In the genomic region with DNA sequence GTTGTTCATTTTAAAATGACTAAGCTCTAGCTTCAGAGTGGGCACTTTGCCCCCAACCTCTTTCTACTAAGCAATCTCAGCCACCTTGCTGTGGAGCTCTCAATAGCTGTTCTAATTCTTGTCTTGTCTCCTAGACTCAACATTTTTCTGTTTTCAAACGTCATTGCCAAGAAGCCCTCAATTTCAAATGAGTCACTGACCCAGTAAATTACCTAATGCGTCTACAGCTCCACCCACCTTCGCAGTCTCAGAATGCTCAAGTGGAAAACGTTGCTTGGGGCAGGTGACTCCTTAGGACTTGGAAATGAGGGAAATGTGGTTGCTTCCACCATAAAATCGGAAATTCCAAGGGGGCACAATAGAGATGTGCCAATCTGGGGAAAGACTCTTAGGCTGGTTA, we compare ENCODE assay signal across 11 cellular contexts. TPM values are rescaled to one million over a fixed set of nuclear protein-coding genes. Genes with fewer than 3 reads are reported as not detected.
DNase-seq lines count a peak whose midpoint lies in the region; ATAC-seq and TF ChIP-seq lines count a peak whose summit lies in the region.
"Had no signal": no experiment of that assay in that cellular context is flagged by ENCODE, and none has a peak within 500 bp of the region (broad histone marks: within the 10 kb centered on the region; RNA-seq: fewer than 3 reads in every experiment).

No MANE protein-coding gene starts in this region.

- H3K9me1 ChIP-seq in IMR-90 (ENCODE audit: insufficient read depth, low read length) = no peaks in the 10 kb centered on the region

- no peak overlapping the region for H3K4me2 ChIP-seq in IMR-90 (ENCODE audit: low read depth, low read length)
- H3K4me2 ChIP-seq in mammary epithelial cell (ENCODE audit: insufficient read depth, low read depth, low read length) = no peak overlapping the region
- no peak overlapping the region for H3K4me2 ChIP-seq in mesendoderm (ENCODE audit: low read length)

- H2AK5ac ChIP-seq in IMR-90 (ENCODE audit: low read depth, low read length) = no peak overlapping the region
- no peak overlapping the region for H2AK5ac ChIP-seq in mesendoderm (ENCODE audit: low read length)

- CTCF ChIA-PET in IMR-90 (lab: Yijun Ruan, JAX) (no interaction called here), mammary epithelial cell (lab: Charles Lee; ENCODE audit: low non-redundant PET) (no interaction called here)

- H3K18ac ChIP-seq in IMR-90 (ENCODE audit: low read depth, low read length) = no peak overlapping the region
- no peak overlapping the region for H3K18ac ChIP-seq in mesendoderm (ENCODE audit: low read length)

- H3K9me3 ChIP-seq in IMR-90 (ENCODE audit: control insufficient read depth, insufficient read depth, low read length) (no peaks in the 10 kb centered on the region), mammary epithelial cell (replicated peaks; ENCODE audit: insufficient read depth, low read length) (no peaks in the 10 kb centered on the region)

- intact Hi-C loops in IMR-90 (cut with micrococcal nuclease) (no loop called here), mammary epithelial cell (cut with micrococcal nuclease) (no loop called here)

- dilution Hi-C loops in IMR-90 (cut with HindIII; ENCODE audit: low sequenced_read_pairs, unreplicated experiment) (no loop called here), mammary epithelial cell (cut with HindIII; ENCODE audit: low sequenced_read_pairs) (no loop called here)

- H4K8ac ChIP-seq in IMR-90 (ENCODE audit: low read depth in 2 of 2, low read length in 2 of 2) (no peak overlapping the region), mesendoderm (ENCODE audit: low read depth, low read length) (no peak overlapping the region)

- H3K79me2 ChIP-seq in mammary epithelial cell (ENCODE audit: insufficient read depth, low read length) (no peaks in the 10 kb centered on the region), mesendoderm (ENCODE audit: control insufficient read depth, insufficient read depth, low read length) (no peaks in the 10 kb centered on the region)

- POLR2A ChIA-PET in IMR-90 (lab: Charles Lee; ENCODE audit: unreplicated experiment) = no interaction called here

- no peaks in the 10 kb centered on the region for H3K36me3 ChIP-seq in IMR-90 (ENCODE audit: control insufficient read depth, insufficient read depth, low read length)
- no peaks in the 10 kb centered on the region for H3K36me3 ChIP-seq in mammary epithelial cell (ENCODE audit: insufficient read depth, low read length)
- H3K36me3 ChIP-seq in mesendoderm (ENCODE audit: control insufficient read depth, insufficient read depth, low read length) = no peaks in the 10 kb centered on the region

- H3K4me1 ChIP-seq in IMR-90 (ENCODE audit: control insufficient read depth, insufficient read depth, low read length) = no peaks in the 10 kb centered on the region
- H3K4me1 ChIP-seq in mammary epithelial cell (ENCODE audit: insufficient read depth, low read length) = no peaks in the 10 kb centered on the region
- no peaks in the 10 kb centered on the region for H3K4me1 ChIP-seq in mesendoderm (ENCODE audit: control insufficient read depth, low read depth, low read length)

- no peak for TF ChIP-seq RAD21 in IMR-90 (IDR thresholded peaks at IDR 0.05; ENCODE audit: low read length)

- H3K9ac ChIP-seq in IMR-90 (ENCODE audit: low read depth, low read length) (no peak overlapping the region), mammary epithelial cell (ENCODE audit: insufficient read depth, low read length) (no peak overlapping the region), mesendoderm (ENCODE audit: low read length) (no peak overlapping the region)

- H2BK15ac ChIP-seq in IMR-90 (ENCODE audit: low read depth, low read length) (no peak overlapping the region), mesendoderm (replicated peaks; ENCODE audit: low read depth) (no peak overlapping the region)

- H4K5ac ChIP-seq in IMR-90 (ENCODE audit: low read depth, low read length) (no peak overlapping the region), mesendoderm (ENCODE audit: low read length) (no peak overlapping the region)

- H3K56ac ChIP-seq in IMR-90 (ENCODE audit: extremely low read depth, insufficient read depth, low read length) (no peak overlapping the region), mesendoderm (ENCODE audit: low read length) (no peak overlapping the region)

- no peak overlapping the region for H2BK20ac ChIP-seq in IMR-90 (ENCODE audit: low read depth, low read length)

- H2AK9ac ChIP-seq in IMR-90 (replicated peaks; ENCODE audit: low read depth, low read length, poor library complexity) = no peak overlapping the region

- no peak overlapping the region for H3K23ac ChIP-seq in IMR-90 (ENCODE audit: low read depth, low read length)
- H3K23ac ChIP-seq in mesendoderm (ENCODE audit: low read length) = no peak overlapping the region

- DNase-seq in Caki2 (ENCODE audit: low read depth) (peak; percentile 40), IMR-90 (peak; percentile 28), mammary epithelial cell (peak; percentile 84), mesendoderm (peak; percentile 45), NCI-H510A (lab: John Stamatoyannopoulos, UW) (no peak), SIG-M5 treated with dmso at 0.1 percent for 504 hours (lab: John Stamatoyannopoulos, UW; ENCODE audit: unreplicated experiment) (no peak)
- no peak for DNase-seq in activated CD8-positive, alpha-beta memory T cell treated with anti-CD3 and anti-CD28 coated beads, Interleukin-2, amount 50 U/mL, for 48 hours
- DNase-seq: activated naive CD8-positive, alpha-beta T cell treated with anti-CD3 and anti-CD28 coated beads, Interleukin-2, amount 50 U/mL, for 24 hours; dorsolateral prefrontal cortex; T-helper 1 cell had no signal

- H3K27me3 ChIP-seq in IMR-90 (ENCODE audit: control insufficient read depth, insufficient read depth, low read length) (peaks cover 9% of the 10 kb centered on the region), mammary epithelial cell (ENCODE audit: insufficient read depth, low read length) (no peaks in the 10 kb centered on the region), mesendoderm (ENCODE audit: insufficient read depth, low read length, poor library complexity) (no peaks in the 10 kb centered on the region)
- H3K27me3 ChIP-seq: dorsolateral prefrontal cortex had no signal

- no peak for ATAC-seq in IMR-90 (ENCODE audit: low read depth)
- ATAC-seq in GM21360 (IDR thresholded peaks at IDR 0.05; ENCODE audit: unreplicated experiment) = no peak
- ATAC-seq: activated naive CD8-positive, alpha-beta T cell treated with anti-CD3 and anti-CD28 coated beads, Interleukin-2, amount 50 U/mL, for 24 hours had no signal

- WGBS in IMR-90 (ENCODE audit: extremely low coverage in 2 of 2, insufficient read length in 1 of 2), 2 experiments = 43% methylated on average over 3 of the region's 5 CpGs; no CpG with 5 or more reads in 1 of the 2 experiments
- WGBS in mammary epithelial cell (ENCODE audit: low coverage, missing lambda C conversion rate) = 3% methylated on average over 4 of the region's 5 CpGs
- no CpG with 5 or more reads among the region's 5 CpGs for WGBS in mesendoderm (ENCODE audit: extremely low coverage, insufficient coverage, low lambda C conversion rate)

- BruUV-seq in IMR-90 (replicated peaks; lab: Mats Ljungman, UMichigan) (no TSS peak), mammary epithelial cell (replicated peaks; lab: Mats Ljungman, UMichigan) (no TSS peak)

- H2AFZ ChIP-seq in IMR-90 (replicated peaks; ENCODE audit: low read length, poor library complexity) = no peak overlapping the region
- no peak overlapping the region for H2AFZ ChIP-seq in mammary epithelial cell (ENCODE audit: low read depth, low read length)

- TF ChIP-seq CTCF in IMR-90 (conservative IDR thresholded peaks at IDR 0.05; ENCODE audit: low read depth, low read length) (no peak), mammary epithelial cell (conservative IDR thresholded peaks at IDR 0.05 in 1 of 2, IDR thresholded peaks at IDR 0.05 in 1 of 2; ENCODE audit: extremely low read depth in 1 of 2, insufficient read depth in 1 of 2, low read depth in 1 of 2, low read length in 2 of 2) (no peak)

- H4K91ac ChIP-seq in IMR-90 (ENCODE audit: insufficient read depth, low read depth, low read length) = no peak overlapping the region

- no peak overlapping the region for H3K4me3 ChIP-seq in IMR-90 (ENCODE audit: insufficient read depth, low read depth, low read length)
- no peak overlapping the region for H3K4me3 ChIP-seq in mammary epithelial cell (replicated peaks in 1 of 3; ENCODE audit: insufficient read depth in 1 of 3, low read depth in 2 of 3, low read length in 3 of 3)
- no peak overlapping the region for H3K4me3 ChIP-seq in mesendoderm (ENCODE audit: low read length)
- H3K4me3 ChIP-seq: dorsolateral prefrontal cortex had no signal

- H2BK120ac ChIP-seq in IMR-90 (ENCODE audit: low read depth, low read length) = no peak overlapping the region
- no peak overlapping the region for H2BK120ac ChIP-seq in mesendoderm (ENCODE audit: low read depth, low read length)

- H3K27ac ChIP-seq in IMR-90 (ENCODE audit: insufficient read depth, low read length) (no peak overlapping the region), mammary epithelial cell (ENCODE audit: insufficient read depth, low read depth, low read length) (no peak overlapping the region), mesendoderm (ENCODE audit: low read depth, low read length) (no peak overlapping the region)
- H3K27ac ChIP-seq: dorsolateral prefrontal cortex had no signal

- H2BK5ac ChIP-seq in IMR-90 (ENCODE audit: low read depth, low read length, poor library complexity, severe bottlenecking) (no peak overlapping the region), mesendoderm (ENCODE audit: low read length) (no peak overlapping the region)

- H3K14ac ChIP-seq in IMR-90 (replicated peaks; ENCODE audit: low read depth, low read length) = no peak overlapping the region

- H3K4ac ChIP-seq in IMR-90 (ENCODE audit: low read depth, low read length) (no peak overlapping the region), mesendoderm (ENCODE audit: low read depth, low read length) (no peak overlapping the region)

- TF ChIP-seq POLR2A in IMR-90 (IDR thresholded peaks at IDR 0.05; ENCODE audit: low read depth, low read length) = no peak

- in situ Hi-C loops in Caki2 (cut with HindIII; ENCODE audit: low pct_unique_long_range_greater_than_20kb, low sequenced_read_pairs) (no loop called here), IMR-90 (cut with MboI; ENCODE audit: low sequenced_read_pairs) (no loop called here), mammary epithelial cell (cut with MboI; ENCODE audit: low sequenced_read_pairs in 2 of 2) (no loop called here)

- H3K79me1 ChIP-seq in IMR-90 (ENCODE audit: low read depth in 1 of 2, low read length in 2 of 2) (no peaks in the 10 kb centered on the region), mesendoderm (ENCODE audit: low read length) (no peaks in the 10 kb centered on the region)

- H4K20me1 ChIP-seq in IMR-90 (ENCODE audit: insufficient read depth, low read length) (no peaks in the 10 kb centered on the region), mammary epithelial cell (ENCODE audit: insufficient read depth, low read length) (no peaks in the 10 kb centered on the region)

RNA-seq across cellular contexts. Expression of gene ING2, which starts 59.0 kb away (rescaled TPM):
- 19.7 and 22.8 TPM in 2 replicates for total RNA-seq in Caki2 (2014; rRNA removed; shearing (Covaris generic); ENCODE audit: low replicate concordance)
- total RNA-seq in IMR-90 (2012; rRNA removed) (2.5 and 9.7 TPM in 2 replicates), mammary epithelial cell (10 to 100 TPM in 1 of 2 donors, 1 to 10 TPM in 1; 4.8 to 16.6 TPM)
- polyA plus RNA-seq in IMR-90 (2012; rRNA removed) (7.3 and 9.5 TPM in 2 replicates), mammary epithelial cell (8.6 TPM)
- polyA plus RNA-seq in IMR-90 (2012; cell fraction: cytosol; rRNA removed) = 6.3 and 10.1 TPM in 2 replicates
- 1.6 and 3.2 TPM in 2 replicates for polyA plus RNA-seq in IMR-90 (2012; cell fraction: nucleus; rRNA removed; ENCODE audit: low replicate concordance)
- polyA minus RNA-seq in mammary epithelial cell = 7.9 TPM
- 17.0 TPM for polyA plus RNA-seq in mesendoderm (2013, experiment 1 of 2)
- 19.0 TPM for polyA plus RNA-seq in mesendoderm (2013, experiment 2 of 2)

Comparison
In these comparisons a context has a peak if more than half of its experiments do, and no peak if none do; other contexts are left out.
1. DNase-seq: peak in Caki2 (single experiment), IMR-90 (single experiment), mammary epithelial cell (single experiment) and mesendoderm (single experiment); none in NCI-H510A (single experiment), SIG-M5 treated with dmso at 0.1 percent for 504 hours (single experiment) and activated CD8-positive, alpha-beta memory T cell treated with anti-CD3 and anti-CD28 coated beads, Interleukin-2, amount 50 U/mL, for 48 hours (single experiment).